ENCODE assay signal across 11 cellular contexts in the genomic region with DNA sequence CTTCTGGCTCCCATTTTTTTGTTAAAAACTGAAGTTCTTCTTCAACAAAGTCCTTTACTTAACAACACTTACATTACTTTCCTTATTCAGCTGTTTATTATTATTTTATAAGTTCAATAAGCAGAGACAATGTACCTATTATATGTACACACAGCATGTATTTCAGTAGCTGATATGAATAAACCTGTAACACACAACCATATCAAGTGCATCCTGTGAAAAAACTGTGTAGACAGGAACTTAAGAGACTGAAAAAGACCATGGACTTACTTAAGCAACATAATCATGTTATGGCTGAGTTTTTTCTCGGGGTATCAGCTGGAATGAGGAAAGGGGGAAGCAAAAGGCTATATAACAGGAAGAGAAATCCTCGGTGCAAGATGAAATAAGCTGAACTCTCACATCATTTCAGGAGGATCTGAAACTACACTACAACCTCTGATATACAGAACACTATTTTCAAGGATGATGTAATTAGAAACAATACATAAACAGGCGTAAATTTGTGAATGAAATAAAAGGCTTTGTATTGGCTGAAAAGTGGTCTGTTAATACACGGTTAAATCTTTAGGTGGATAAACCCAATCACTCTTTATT.
DNase-seq lines count a peak whose midpoint lies in the region; ATAC-seq and TF ChIP-seq lines count a peak whose summit lies in the region.
"Had no signal": no experiment of that assay in that cellular context is flagged by ENCODE, and none has a peak within 500 bp of the region (broad histone marks: within the 10 kb centered on the region; RNA-seq: fewer than 3 reads in every experiment).

No MANE protein-coding gene starts in this region.

- no peak for DNase-seq in CD14-positive monocyte (ENCODE audit: low spot score)
- peak; percentile 44 for DNase-seq in OCI-LY7 (ENCODE audit: low spot score)
- no peak for DNase-seq in central memory CD4-positive, alpha-beta T cell
- DNase-seq in NCI-H69 (lab: John Stamatoyannopoulos, UW) = no peak
- no peak for DNase-seq in CD4-positive, alpha-beta memory T cell
- no peak for DNase-seq in brain microvascular endothelial cell
- DNase-seq: NCI-H524, T-helper 1 cell had no signal

- peaks cover 39% of the 10 kb centered on the region for H3K4me1 Mint-ChIP-seq in CD14-positive monocyte
- peaks cover 0 to 9% (median 5%) of the 10 kb centered on the region in 4 donors for H3K4me1 Mint-ChIP-seq in CD4-positive, alpha-beta memory T cell

- in situ Hi-C loops in brain microvascular endothelial cell (cut with HindIII; ENCODE audit: low pct_ligation_motif_present, low sequenced_read_pairs) = no loop called here

- CTCF ChIA-PET in OCI-LY7 (lab: Charles Lee; ENCODE audit: unreplicated experiment) = no interaction called here
- CTCF ChIA-PET in CD4-positive, alpha-beta memory T cell (lab: Charles Lee; ENCODE audit: partially characterized antibody) = no interaction called here

- H3K27ac Mint-ChIP-seq in CD14-positive monocyte = peak overlapping the region in 2 of 7 donors; percentile 85 to 86
- H3K27ac Mint-ChIP-seq in CD4-positive, alpha-beta memory T cell = no peak overlapping the region
- H3K27ac Mint-ChIP-seq: nephron had no signal

- H3K4me2 ChIP-seq in OCI-LY7 (ENCODE audit: low read length) = peak overlapping the region; percentile 38

- H3K36me3 Mint-ChIP-seq in CD14-positive monocyte = peaks cover 4 to 9% of the 10 kb centered on the region in 2 donors
- peaks cover 35 to 37% of the 10 kb centered on the region in 2 donors for H3K36me3 Mint-ChIP-seq in CD4-positive, alpha-beta memory T cell

- no peaks in the 10 kb centered on the region for H4K20me1 ChIP-seq in OCI-LY7 (ENCODE audit: insufficient read depth, low read length)

- no peak overlapping the region for H2AFZ ChIP-seq in OCI-LY7 (ENCODE audit: low read length)

- H3K27me3 Mint-ChIP-seq in CD14-positive monocyte (ENCODE audit: low read depth in 3 of 3) = no peaks in the 10 kb centered on the region
- H3K27me3 Mint-ChIP-seq in CD4-positive, alpha-beta memory T cell = no peaks in the 10 kb centered on the region

- no peaks in the 10 kb centered on the region for H3K27me3 ChIP-seq in CD4-positive, alpha-beta memory T cell (ENCODE audit: insufficient read depth, low read length)
- no peaks in the 10 kb centered on the region for H3K27me3 ChIP-seq in brain microvascular endothelial cell (replicated peaks)

- intact Hi-C loops in CD14-positive monocyte (cut with micrococcal nuclease) = no loop called here
- intact Hi-C loops in OCI-LY7 (cut with micrococcal nuclease; ENCODE audit: unreplicated experiment) = no loop called here
- intact Hi-C loops in CD4-positive, alpha-beta memory T cell (cut with micrococcal nuclease) = no loop called here

- POLR2A ChIA-PET in OCI-LY7 (lab: Charles Lee) = interaction anchor here (0.8 to 1.1 kb wide), 2 partner anchors 29 to 108 kb away, joined by 3 to 7 read pairs; no protein-coding TSS in a partner anchor
- POLR2A ChIA-PET in CD4-positive, alpha-beta memory T cell (lab: Charles Lee; ENCODE audit: partially characterized antibody) = no interaction called here

- peak; percentile 58 for ATAC-seq in GM19463 (IDR thresholded peaks at IDR 0.05; ENCODE audit: unreplicated experiment)
- peak; percentile 60 for ATAC-seq in HG03060 (IDR thresholded peaks at IDR 0.05; ENCODE audit: low read depth, unreplicated experiment)

- no TSS peak for BruUV-seq in OCI-LY7 (replicated peaks; lab: Mats Ljungman, UMichigan)

- H3K4me1 ChIP-seq in OCI-LY7 (ENCODE audit: insufficient read depth, low read length, poor library complexity, severe bottlenecking) = peaks cover 34% of the 10 kb centered on the region
- H3K4me1 ChIP-seq in CD4-positive, alpha-beta memory T cell (ENCODE audit: insufficient read depth, low read length) = no peaks in the 10 kb centered on the region

- H3K9me3 Mint-ChIP-seq in CD14-positive monocyte = no peaks in the 10 kb centered on the region
- H3K9me3 Mint-ChIP-seq in CD4-positive, alpha-beta memory T cell = peaks cover 0 to 3% (median 0%) of the 10 kb centered on the region in 8 donors
- H3K9me3 Mint-ChIP-seq: nephron had no signal

- H3K36me3 ChIP-seq in OCI-LY7 (ENCODE audit: insufficient read depth, low read length) = peaks cover 79% of the 10 kb centered on the region
- peaks cover 16% of the 10 kb centered on the region for H3K36me3 ChIP-seq in CD4-positive, alpha-beta memory T cell (ENCODE audit: insufficient read depth, low read length)
- H3K36me3 ChIP-seq in brain microvascular endothelial cell (replicated peaks) = no peaks in the 10 kb centered on the region

- peak overlapping the region; percentile 1 to 43 for H3K4me3 Mint-ChIP-seq in CD14-positive monocyte
- no peak overlapping the region for H3K4me3 Mint-ChIP-seq in CD4-positive, alpha-beta memory T cell
- H3K4me3 Mint-ChIP-seq: nephron had no signal

- TF ChIP-seq CTCF in CD14-positive monocyte (IDR thresholded peaks at IDR 0.05) (no peak), OCI-LY7 (conservative IDR thresholded peaks at IDR 0.05; ENCODE audit: low read length) (no peak), brain microvascular endothelial cell (IDR thresholded peaks at IDR 0.05; ENCODE audit: low read depth, low read length, missing control alignments) (no peak)

- 0 out of 2 replicates have a peak, but pooled peaks cover 8% of the 10 kb centered on the region for H3K9me2 ChIP-seq in OCI-LY7 (ENCODE audit: insufficient read depth, low read length)

- H3K4me3 ChIP-seq in OCI-LY7 (ENCODE audit: low read depth, low read length, poor library complexity, severe bottlenecking) (no peak overlapping the region), brain microvascular endothelial cell (ENCODE audit: low read depth, low read length) (no peak overlapping the region)
- no peak overlapping the region for H3K4me3 ChIP-seq in CD4-positive, alpha-beta memory T cell (ENCODE audit: low read length in 2 of 2)

- H3K9me3 ChIP-seq in OCI-LY7 (ENCODE audit: low read length) = no peaks in the 10 kb centered on the region
- H3K9me3 ChIP-seq in CD4-positive, alpha-beta memory T cell (ENCODE audit: control insufficient read depth in 1 of 2, low read length in 2 of 2) = no peaks in the 10 kb centered on the region

- peaks cover 26% of the 10 kb centered on the region; the same call in 1 of the 2 replicates for H3K79me2 ChIP-seq in OCI-LY7 (ENCODE audit: insufficient read depth, low read depth, low read length)

- H3K27ac ChIP-seq in OCI-LY7 (ENCODE audit: low read depth, low read length, poor library complexity, severe bottlenecking) (peak overlapping the region; percentile 34), brain microvascular endothelial cell (no peak overlapping the region)
- no peak overlapping the region for H3K27ac ChIP-seq in CD4-positive, alpha-beta memory T cell (ENCODE audit: low read depth, low read length)

Comparison
In these comparisons a context has a peak if more than half of its experiments do, and no peak if none do; other contexts are left out.
1. H3K4me3 Mint-ChIP-seq: peak in CD14-positive monocyte (2 of 2); none in CD4-positive, alpha-beta memory T cell (0 of 8).